8 cellular contexts compared by ENCODE assay signal in the genomic region with DNA sequence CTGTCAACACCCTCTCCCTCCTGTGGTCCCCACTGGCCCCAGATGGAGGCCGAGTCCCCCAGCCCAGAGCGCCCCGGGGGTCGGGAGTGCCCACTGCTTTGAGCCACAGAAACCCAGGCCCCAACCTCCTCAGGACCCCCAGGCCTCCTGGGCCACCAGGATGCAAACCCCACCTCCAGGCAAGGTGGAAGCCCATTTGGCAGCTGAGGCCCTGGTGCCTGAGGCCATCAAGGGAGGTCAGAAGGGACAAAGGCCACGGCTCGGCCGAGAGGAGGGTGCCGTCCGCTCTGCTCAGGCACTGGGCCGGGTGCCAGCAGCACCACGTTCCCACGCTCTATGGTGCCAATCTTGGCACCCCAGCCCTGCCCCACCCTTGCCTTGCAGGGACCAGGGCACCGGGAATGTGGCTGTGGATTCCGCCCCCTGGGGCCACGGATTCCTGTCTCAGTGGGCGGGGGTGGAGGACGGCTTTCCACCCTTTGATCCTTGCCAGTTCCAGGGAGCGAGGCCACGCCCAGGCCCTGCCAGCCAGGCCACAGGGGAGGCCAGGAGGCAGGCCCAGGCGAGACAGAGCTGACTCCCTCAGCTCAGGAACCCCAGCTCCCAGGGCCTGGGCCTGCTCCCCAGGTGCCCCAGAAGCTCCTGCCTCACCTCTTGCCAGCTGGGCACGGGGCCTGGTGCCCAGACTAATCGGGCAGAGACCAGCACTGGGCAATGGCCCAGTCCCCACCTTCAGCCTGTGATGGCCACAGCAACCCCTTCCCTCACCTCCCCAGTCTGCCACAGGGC. TPM values are rescaled to one million over a fixed set of nuclear protein-coding genes. Genes with fewer than 3 reads are reported as not detected.
DNase-seq lines count a peak whose midpoint lies in the region; ATAC-seq and TF ChIP-seq lines count a peak whose summit lies in the region.

No MANE protein-coding gene starts in this region.

- peak; percentile 92 for DNase-seq in Daoy (ENCODE audit: low read depth)
- peak; percentile 94 to 98 for DNase-seq in PC-9
- peak; percentile 47 to 66 for DNase-seq in foreskin fibroblast
- DNase-seq in psoas muscle, result no peak
- DNase-seq in stimulated activated CD4-positive, alpha-beta T cell treated with anti-CD3 and anti-CD28 coated beads, Interleukin-15, amount 100 ng/mL, for 24 hours, result no peak

- H3K36me3 ChIP-seq in PC-9 (ENCODE audit: low read depth) (no peaks in the 10 kb centered on the region), psoas muscle (ENCODE audit: insufficient read depth in 1 of 2, low read depth in 1 of 2) (no peaks in the 10 kb centered on the region)

- no peak for TF ChIP-seq CTCF in PC-9 (conservative IDR thresholded peaks at IDR 0.05)
- TF ChIP-seq CTCF in foreskin fibroblast (IDR thresholded peaks at IDR 0.05; ENCODE audit: low read depth, low read length), result no peak
- no peak for TF ChIP-seq CTCF in psoas muscle (IDR thresholded peaks at IDR 0.05)

- 0 out of 2 replicates have a peak, but pooled peaks cover 3% of the 10 kb centered on the region for H3K79me2 ChIP-seq in PC-9 (ENCODE audit: low read depth)

- CTCF ChIA-PET in PC-9 (lab: Charles Lee), result interaction anchor here (0.6 to 0.7 kb wide), 2 partner anchors 39 to 269 kb away, joined by 3 read pairs; no protein-coding TSS in a partner anchor

- peak overlapping the region; percentile 97 for H3K4me2 ChIP-seq in PC-9

- no peak overlapping the region for H2AFZ ChIP-seq in PC-9

- no TSS peak for BruUV-seq in PC-9 (replicated peaks; lab: Mats Ljungman, UMichigan)

- peak in 3 of 4 donors; percentile 27 to 39 (median 29) for ATAC-seq in psoas muscle
- ATAC-seq in activated CD4-positive, CD25-positive, alpha-beta regulatory T cell treated with anti-CD3 and anti-CD28 coated beads, Interleukin-2, amount 50 U/mL, for 24 hours, result no peak
- no peak for ATAC-seq in GM19463 (IDR thresholded peaks at IDR 0.05; ENCODE audit: unreplicated experiment)
- no peak for ATAC-seq in HG03139 (IDR thresholded peaks at IDR 0.05; ENCODE audit: unreplicated experiment)

- WGBS in psoas muscle, 3 donors, result 38 to 55% (median 42%) methylated on average over 20 to 22 of the region's 22 CpGs

- peaks cover 38% of the 10 kb centered on the region for H3F3A ChIP-seq in PC-9 (ENCODE audit: insufficient read depth, low read depth)

- H3K27me3 ChIP-seq in PC-9 (ENCODE audit: insufficient read depth, low read depth) (no peaks in the 10 kb centered on the region), psoas muscle (ENCODE audit: insufficient read depth in 3 of 3, low read length in 2 of 3) (peaks cover 0 to 37% (median 13%) of the 10 kb centered on the region in 3 donors)

- H3K9me3 ChIP-seq in PC-9 (ENCODE audit: insufficient read depth, low read depth) (no peaks in the 10 kb centered on the region), psoas muscle (no peaks in the 10 kb centered on the region)

- H3K4me3 ChIP-seq in PC-9, result peak overlapping the region; percentile 96; the same call in 1 of the 2 replicates
- H3K4me3 ChIP-seq in foreskin fibroblast (ENCODE audit: low read depth in 1 of 2, low read length in 2 of 2), result peak overlapping the region in 1 of 2 donors; percentile 88
- no peak overlapping the region for H3K4me3 ChIP-seq in psoas muscle

- no peaks in the 10 kb centered on the region for H3K9me2 ChIP-seq in PC-9 (ENCODE audit: insufficient read depth)

- H3K4me1 ChIP-seq in PC-9 (replicated peaks; ENCODE audit: insufficient read depth), result peaks cover 62% of the 10 kb centered on the region
- peaks cover 2% of the 10 kb centered on the region for H3K4me1 ChIP-seq in psoas muscle

- no peaks in the 10 kb centered on the region for H4K20me1 ChIP-seq in PC-9 (ENCODE audit: insufficient read depth)

- POLR2A ChIA-PET in PC-9 (lab: Charles Lee; ENCODE audit: unreplicated experiment), result interaction anchor here (0.5 to 0.6 kb wide), 5 partner anchors 31 to 342 kb away, joined by 3 to 6 read pairs (median 5); no protein-coding TSS in a partner anchor

- peak overlapping the region; percentile 91 for H3K27ac ChIP-seq in PC-9
- peak overlapping the region; percentile 16 for H3K27ac ChIP-seq in psoas muscle

- intact Hi-C loops in PC-9 (cut with micrococcal nuclease; ENCODE audit: unreplicated experiment), result loop anchor here (2.0 to 5.0 kb wide), 4 partner anchors 105 to 401 kb away; a partner anchor contains a TSS
- intact Hi-C loops in psoas muscle (cut with DNase I), result loop anchor here (2.0 to 5.0 kb wide), 5 partner anchors 61 to 191 kb away; a partner anchor contains a TSS

RNA-seq across cellular contexts. Expression of a gene that starts 26.3 kb away (rescaled TPM):
- 3.3 and 5.1 TPM in 2 replicates for total RNA-seq in Daoy (2014; rRNA removed; shearing (Covaris generic))
- 0.98 TPM in 1 of 2 replicates, not detected in the other for total RNA-seq in PC-9 (2021)
- under 1 TPM; 0.34 to 0.60 (median 0.41) TPM for total RNA-seq in psoas muscle
- under 1 TPM; 0.08 to 0.14 (median 0.13) TPM for polyA plus RNA-seq in psoas muscle

Comparison
In these comparisons a context has a peak if more than half of its experiments do, and no peak if none do; other contexts are left out.
1. DNase-seq: peak in Daoy (single experiment), PC-9 (2 of 2) and foreskin fibroblast (2 of 2); none in psoas muscle (0 of 2) and stimulated activated CD4-positive, alpha-beta T cell treated with anti-CD3 and anti-CD28 coated beads, Interleukin-15, amount 100 ng/mL, for 24 hours (single experiment).
2. ATAC-seq: peak in psoas muscle (3 of 4); none in activated CD4-positive, CD25-positive, alpha-beta regulatory T cell treated with anti-CD3 and anti-CD28 coated beads, Interleukin-2, amount 50 U/mL, for 24 hours (0 of 2), GM19463 (single experiment) and HG03139 (single experiment).